21 cellular contexts compared by ENCODE assay signal in the genomic region with DNA sequence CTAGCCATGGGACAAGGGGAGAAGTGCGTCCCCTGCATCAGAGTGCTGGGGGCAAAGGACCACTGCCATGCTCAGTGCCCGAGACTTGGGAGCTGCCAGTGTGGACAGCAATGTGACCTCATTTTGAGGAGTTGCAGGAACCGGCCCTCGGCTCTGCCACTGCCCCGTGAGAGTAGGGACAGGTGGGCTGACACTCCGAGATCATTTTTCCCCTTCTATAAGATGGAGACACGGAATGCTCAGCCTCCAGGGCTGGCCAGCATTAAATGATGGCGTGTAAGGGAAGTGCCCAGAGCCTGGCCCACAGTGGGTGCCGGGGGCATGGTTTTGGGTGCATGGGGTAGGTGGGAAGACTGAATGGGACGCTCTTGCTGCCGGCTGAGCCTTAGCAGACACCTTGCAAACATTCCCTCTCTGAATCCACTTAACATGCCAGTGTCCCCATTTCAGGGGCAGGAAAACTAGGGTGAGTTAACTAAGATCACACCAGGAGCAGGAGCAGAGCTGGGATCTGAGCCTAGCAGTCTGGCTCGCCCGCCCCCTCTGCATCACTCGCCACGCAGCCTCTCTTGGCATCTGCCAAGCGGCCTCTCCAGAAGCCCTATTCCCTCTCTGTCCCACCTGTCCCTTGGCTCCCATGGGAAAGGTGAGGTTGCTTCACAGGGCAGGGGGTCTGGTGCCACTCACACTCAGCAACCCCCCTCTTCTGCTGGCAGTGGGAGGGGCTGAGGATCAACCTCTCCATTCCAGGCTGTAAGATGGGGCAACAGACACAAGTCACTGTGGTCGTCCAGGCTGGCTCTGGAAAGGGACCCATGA. TPM values are rescaled to one million over a fixed set of nuclear protein-coding genes. Genes with fewer than 3 reads are reported as not detected.
DNase-seq lines count a peak whose midpoint lies in the region; ATAC-seq, FAIRE-seq and TF ChIP-seq lines count a peak whose summit lies in the region.
"Had no signal": no experiment of that assay in that cellular context is flagged by ENCODE, and none has a peak within 500 bp of the region (broad histone marks: within the 10 kb centered on the region; RNA-seq: fewer than 3 reads in every experiment).

No MANE protein-coding gene starts in this region.

- no peak overlapping the region for H2BK20ac ChIP-seq in H1 (ENCODE audit: low read length)

- no peak for TF ChIP-seq CTCF in H1 (IDR thresholded peaks at IDR 0.05; ENCODE audit: control extremely low read depth in 1 of 3, insufficient read depth in 1 of 3, low read depth in 1 of 3, low read length in 3 of 3)
- no peak for TF ChIP-seq CTCF in gastrocnemius medialis (IDR thresholded peaks at IDR 0.05 in 4 of 5, conservative IDR thresholded peaks at IDR 0.05 in 1 of 5)

- no peak overlapping the region for H3K18ac ChIP-seq in H1 (ENCODE audit: extremely low read depth, low read length)

- no peak for FAIRE-seq in H1 (lab: Jason Lieb, UNC)
- FAIRE-seq: GM19239 had no signal

- CTCF ChIA-PET in H1 (lab: Charles Lee; ENCODE audit: partially characterized antibody): interaction anchor here (1.0 to 6.8 kb wide), 4 partner anchors 6 to 48 kb away, joined by 3 to 53 read pairs (median 4); no protein-coding TSS in a partner anchor

- no peaks in the 10 kb centered on the region for H3K9me3 ChIP-seq in H1 (ENCODE audit: insufficient read depth in 2 of 2, low read depth in 1 of 2, low read length in 1 of 2)
- H3K9me3 ChIP-seq in gastrocnemius medialis: no peaks in the 10 kb centered on the region
- H3K9me3 ChIP-seq: Peyer's patch had no signal

- no peak overlapping the region for H2BK15ac ChIP-seq in H1 (ENCODE audit: low read length)

- peak; percentile 23 for DNase-seq in NCI-H1694 (lab: John Stamatoyannopoulos, UW)
- no peak for DNase-seq in NCI-H1694 treated with DMSO at 0.1 percent for 48 hours (lab: John Stamatoyannopoulos, UW)
- peak; percentile 56 for DNase-seq in G401 (ENCODE audit: low spot score)
- no peak for DNase-seq in H1 (ENCODE audit: low read depth in 1 of 2, low spot score in 2 of 2)
- peak in 7 of 10 donors; percentile 44 to 94 (median 56) for DNase-seq in posterior cingulate gyrus
- no peak for DNase-seq in gastrocnemius medialis
- no peak for DNase-seq in H7
- DNase-seq: 8988T, MM.1S, NCI-H1105, NCI-H146, NCI-H2081, NCI-H2227 treated with DMSO at 0.1 percent for 48 hours, NCI-H510A, NCI-H748 treated with DMSO at 0.1 percent for 48 hours, T-helper 1 cell had no signal

- TF ChIP-seq EP300 in H1 (IDR thresholded peaks at IDR 0.05; ENCODE audit: borderline replicate concordance in 1 of 2, low read depth in 2 of 2, low read length in 2 of 2): no peak

- H2BK12ac ChIP-seq in H1 (ENCODE audit: low read depth, low read length): 0 out of 2 replicates have a peak overlapping the region, but pooled peaks have one; percentile 17

- no peak for TF ChIP-seq RAD21 in H1 (IDR thresholded peaks at IDR 0.05 in 1 of 2, conservative IDR thresholded peaks at IDR 0.05 in 1 of 2; ENCODE audit: low read depth in 2 of 2, low read length in 2 of 2)

- H3K4ac ChIP-seq in H1 (replicated peaks; ENCODE audit: insufficient read length, low read depth, low read length): no peak overlapping the region

- no peak overlapping the region for H2AK5ac ChIP-seq in H1 (ENCODE audit: low read depth, low read length)

- H3K9ac ChIP-seq in H1 (replicated peaks in 1 of 4; ENCODE audit: extremely low read depth in 1 of 4, low read depth in 3 of 4, low read length in 3 of 4): no peak overlapping the region

- no peak for ATAC-seq in gastrocnemius medialis
- ATAC-seq in HG02759 (IDR thresholded peaks at IDR 0.05; ENCODE audit: unreplicated experiment): no peak

- H4K8ac ChIP-seq in H1 (ENCODE audit: extremely low read depth, insufficient read depth, low read length): 0 out of 2 replicates have a peak overlapping the region, but pooled peaks have one; percentile 7

- no peak for TF ChIP-seq POLR2A in H1 (IDR thresholded peaks at IDR 0.05; ENCODE audit: control extremely low read depth in 1 of 2, low read depth in 2 of 2, low read length in 2 of 2)
- no peak for TF ChIP-seq POLR2A in gastrocnemius medialis (IDR thresholded peaks at IDR 0.05)

- H2AFZ ChIP-seq in H1 (ENCODE audit: low read length): no peak overlapping the region

- H4K91ac ChIP-seq in H1 (replicated peaks; ENCODE audit: insufficient read length, low read length): no peak overlapping the region

- H3K4me1 ChIP-seq in H1 (replicated peaks in 1 of 4; ENCODE audit: control insufficient read depth in 3 of 4, insufficient read depth in 4 of 4, low read length in 3 of 4): peaks cover 0 to 6% (median 3%) of the 10 kb centered on the region in 4 experiments; a peak in 2 of 7 replicates
- H3K4me1 ChIP-seq in gastrocnemius medialis: no peaks in the 10 kb centered on the region
- H3K4me1 ChIP-seq: Peyer's patch had no signal

- H3K27me3 ChIP-seq in H1 (replicated peaks in 1 of 4; ENCODE audit: control insufficient read depth in 3 of 4, extremely low read depth in 1 of 4, insufficient read depth in 3 of 4, low read length in 3 of 4): no peaks in the 10 kb centered on the region
- H3K27me3 ChIP-seq in gastrocnemius medialis: peaks cover 5 to 13% (median 11%) of the 10 kb centered on the region in 3 donors
- no peaks in the 10 kb centered on the region for H3K27me3 ChIP-seq in H7 (ENCODE audit: control insufficient read depth, insufficient read depth, low read length)
- H3K27me3 ChIP-seq: Peyer's patch, SJSA1 had no signal

- in situ Hi-C loops in G401 (cut with HindIII; ENCODE audit: low sequenced_read_pairs): no loop called here
- in situ Hi-C loops in gastrocnemius medialis (cut with MboI; ENCODE audit: low sequenced_read_pairs in 4 of 4): no loop called here

- intact Hi-C loops in posterior cingulate gyrus (cut with DNase I) (loop anchor here (5.0 kb wide), 1 partner anchor 43 kb away; no protein-coding TSS in a partner anchor), gastrocnemius medialis (cut with DNase I; ENCODE audit: low total_unique reads) (no loop called here)

- H3K36me3 ChIP-seq in H1 (ENCODE audit: control insufficient read depth in 2 of 4, insufficient read depth in 4 of 4, low read length in 3 of 4): no peaks in the 10 kb centered on the region
- no peaks in the 10 kb centered on the region for H3K36me3 ChIP-seq in gastrocnemius medialis
- H3K36me3 ChIP-seq in H7 (replicated peaks; ENCODE audit: control insufficient read depth, insufficient read depth, low read length): no peaks in the 10 kb centered on the region
- H3K36me3 ChIP-seq: Peyer's patch, SJSA1 had no signal

- no peak overlapping the region for H3K23ac ChIP-seq in H1 (ENCODE audit: insufficient read length)

- peaks cover 0 to 3% of the 10 kb centered on the region in 2 experiments for H4K20me1 ChIP-seq in H1 (replicated peaks in 1 of 2; ENCODE audit: control insufficient read depth in 1 of 2, insufficient read depth in 2 of 2, low read length in 2 of 2)

- POLR2A ChIA-PET in H1 (lab: Charles Lee; ENCODE audit: partially characterized antibody): interaction anchor here (1.1 to 1.2 kb wide), 2 partner anchors 10 to 61 kb away, joined by 3 read pairs; no protein-coding TSS in a partner anchor

- peaks cover 1% of the 10 kb centered on the region; the same call in 1 of the 2 replicates for H3K23me2 ChIP-seq in H1 (ENCODE audit: low read depth, low read length)

- no peak overlapping the region for H2BK5ac ChIP-seq in H1 (ENCODE audit: low read depth, low read length)

- no peak overlapping the region for H4K5ac ChIP-seq in H1 (ENCODE audit: insufficient read length, low read depth, low read length)

- H3K27ac ChIP-seq in H1 (ENCODE audit: low read depth, low read length) (no peak overlapping the region), gastrocnemius medialis (no peak overlapping the region)
- H3K27ac ChIP-seq: Peyer's patch, SJSA1 had no signal

- no peak overlapping the region for H3K4me3 ChIP-seq in H1 (ENCODE audit: extremely low read depth in 1 of 4, insufficient read depth in 2 of 4, low read depth in 3 of 4, low read length in 4 of 4)
- H3K4me3 ChIP-seq in gastrocnemius medialis: no peak overlapping the region
- H3K4me3 ChIP-seq in H7 (ENCODE audit: insufficient read depth, low read depth, low read length): no peak overlapping the region
- H3K4me3 ChIP-seq: Peyer's patch, SJSA1 had no signal

- 85% methylated on average over 17 of the region's 17 CpGs; no CpG with 5 or more reads in 1 of the 2 experiments for WGBS in H1 (ENCODE audit: extremely low coverage in 1 of 2, insufficient coverage in 1 of 2, insufficient read length in 1 of 2, insufficient replicate concordance in 2 of 2, low coverage in 1 of 2, low lambda C conversion rate in 2 of 2, missing lambda C conversion rate in 1 of 2), 2 experiments

- H3K79me1 ChIP-seq in H1 (ENCODE audit: low read depth, low read length): no peaks in the 10 kb centered on the region

- no peak overlapping the region for H3K4me2 ChIP-seq in H1 (ENCODE audit: insufficient read depth in 1 of 2, low read depth in 2 of 2, low read length in 2 of 2)

- H3K14ac ChIP-seq in H1 (ENCODE audit: insufficient read length): no peak overlapping the region

- H3K56ac ChIP-seq in H1 (replicated peaks; ENCODE audit: insufficient read length, low read depth, low read length): no peak overlapping the region

- H3K79me2 ChIP-seq in H1 (ENCODE audit: control insufficient read depth in 1 of 2, insufficient read depth in 2 of 2, low read length in 2 of 2): no peaks in the 10 kb centered on the region

- no peak overlapping the region for H2BK120ac ChIP-seq in H1 (replicated peaks; ENCODE audit: low read depth, low read length)

RNA-seq across cellular contexts. Expression of a gene that starts 13.6 kb away (rescaled TPM):
- total RNA-seq in G401 (2014; rRNA removed; shearing (Covaris generic)): 5.6 and 8.8 TPM in 2 replicates
- total RNA-seq in H1 (2021; fragmentation: NEBNext Ultra II Directional; extraction: Animal tissue kit (Norgen Biotek cat#: 25700)): 5.8 and 6.4 TPM in 2 replicates
- 3.7 and 4.9 TPM in 2 replicates for polyA plus RNA-seq in H1 (2011; rRNA removed)
- polyA plus RNA-seq in H1 (2011; cell fraction: cytosol; rRNA removed): 3.3 TPM
- polyA plus RNA-seq in H1 (2011; cell fraction: nucleus; rRNA removed): 3.8 TPM
- polyA plus RNA-seq in H1 (2012, experiment 1 of 2): 5.5 to 8.8 TPM (median 6.9 TPM) in 4 replicates
- polyA plus RNA-seq in H1 (2012, experiment 2 of 2): 5.3 TPM
- polyA plus RNA-seq in H1 (2013, experiment 1 of 2): 5.2 TPM
- polyA plus RNA-seq in H1 (2013, experiment 2 of 2): 6.0 TPM
- polyA minus RNA-seq in H1 (2011; rRNA and poly(A)+ RNA removed): 5.1 and 5.9 TPM in 2 replicates
- polyA minus RNA-seq in H1 (2011; cell fraction: cytosol; rRNA and poly(A)+ RNA removed): 8.6 TPM
- 2.4 TPM for polyA minus RNA-seq in H1 (2011; cell fraction: nucleus; rRNA and poly(A)+ RNA removed)
- 1 to 10 TPM in 1 of 4 donors, under 1 TPM in 3; 0.25 to 5.0 (median 0.73) TPM for total RNA-seq in gastrocnemius medialis
- 3.6 and 3.7 TPM in 2 replicates for total RNA-seq in H7 (2014; rRNA removed; shearing (Covaris generic))
- polyA plus RNA-seq: CD14-positive monocyte had no signal

RNA-seq across cellular contexts. Expression of a gene that starts 36.3 kb away (rescaled TPM):
- total RNA-seq in G401 (2014; rRNA removed; shearing (Covaris generic)): 17.9 and 30.9 TPM in 2 replicates
- total RNA-seq in H1 (2021; fragmentation: NEBNext Ultra II Directional; extraction: Animal tissue kit (Norgen Biotek cat#: 25700)): 7.8 and 8.8 TPM in 2 replicates
- 14.0 and 23.4 TPM in 2 replicates for polyA plus RNA-seq in H1 (2011; rRNA removed)
- 17.7 TPM for polyA plus RNA-seq in H1 (2011; cell fraction: cytosol; rRNA removed)
- 17.5 TPM for polyA plus RNA-seq in H1 (2011; cell fraction: nucleus; rRNA removed)
- 7.9 to 11.2 TPM (median 10.6 TPM) in 4 replicates for polyA plus RNA-seq in H1 (2012, experiment 1 of 2)
- polyA plus RNA-seq in H1 (2012, experiment 2 of 2): 12.6 TPM
- 7.5 TPM for polyA plus RNA-seq in H1 (2013, experiment 1 of 2)
- polyA plus RNA-seq in H1 (2013, experiment 2 of 2): 8.2 TPM
- 6.9 and 7.1 TPM in 2 replicates for polyA minus RNA-seq in H1 (2011; rRNA and poly(A)+ RNA removed)
- polyA minus RNA-seq in H1 (2011; cell fraction: cytosol; rRNA and poly(A)+ RNA removed): 5.4 TPM
- 2.5 TPM for polyA minus RNA-seq in H1 (2011; cell fraction: nucleus; rRNA and poly(A)+ RNA removed)
- 1 to 10 TPM; 5.7 to 7.2 (median 6.7) TPM for total RNA-seq in gastrocnemius medialis
- total RNA-seq in H7 (2014; rRNA removed; shearing (Covaris generic)): 19.0 and 26.8 TPM in 2 replicates

RNA-seq across cellular contexts. Expression of a gene that starts 41.8 kb away (rescaled TPM):
- total RNA-seq in G401 (2014; rRNA removed; shearing (Covaris generic)): 16.4 and 25.6 TPM in 2 replicates
- 27.5 and 28.2 TPM in 2 replicates for total RNA-seq in H1 (2021; fragmentation: NEBNext Ultra II Directional; extraction: Animal tissue kit (Norgen Biotek cat#: 25700))
- 10.6 and 11.7 TPM in 2 replicates for polyA plus RNA-seq in H1 (2011; rRNA removed)
- polyA plus RNA-seq in H1 (2011; cell fraction: cytosol; rRNA removed): 6.3 TPM
- 33.5 TPM for polyA plus RNA-seq in H1 (2011; cell fraction: nucleus; rRNA removed)
- polyA plus RNA-seq in H1 (2012, experiment 1 of 2): 12.9 to 17.7 TPM (median 14.7 TPM) in 4 replicates
- 13.0 TPM for polyA plus RNA-seq in H1 (2012, experiment 2 of 2)
- 10.8 TPM for polyA plus RNA-seq in H1 (2013, experiment 1 of 2)
- 11.2 TPM for polyA plus RNA-seq in H1 (2013, experiment 2 of 2)
- 15.0 and 17.1 TPM in 2 replicates for polyA minus RNA-seq in H1 (2011; rRNA and poly(A)+ RNA removed)
- polyA minus RNA-seq in H1 (2011; cell fraction: cytosol; rRNA and poly(A)+ RNA removed): 22.2 TPM
- 50.0 TPM for polyA minus RNA-seq in H1 (2011; cell fraction: nucleus; rRNA and poly(A)+ RNA removed)
- total RNA-seq in gastrocnemius medialis: 10 to 100 TPM in 3 of 4 donors, 1 to 10 TPM in 1; 8.4 to 21.5 (median 17.7) TPM
- 18.3 and 19.2 TPM in 2 replicates for total RNA-seq in H7 (2014; rRNA removed; shearing (Covaris generic))

Comparison
In these comparisons a context has a peak if more than half of its experiments do, and no peak if none do; other contexts are left out.
1. DNase-seq: peak in NCI-H1694 (single experiment), G401 (single experiment) and posterior cingulate gyrus (7 of 10); none in NCI-H1694 treated with DMSO at 0.1 percent for 48 hours (single experiment), H1 (0 of 2), gastrocnemius medialis (0 of 2) and H7 (single experiment).